In genomic region chr1:93827633-93828436, GRCh38 we compare ENCODE assay signal across 1 cellular context.
TF ChIP-seq lines count a peak whose summit lies in the region.

No MANE protein-coding gene starts in this region.

TF ChIP-seq in HepG2, 621 proteins besides CTCF, POLR2A, EP300 and RAD21 (continued from another document and continues in another):
- TF ChIP-seq, protein P1, sequence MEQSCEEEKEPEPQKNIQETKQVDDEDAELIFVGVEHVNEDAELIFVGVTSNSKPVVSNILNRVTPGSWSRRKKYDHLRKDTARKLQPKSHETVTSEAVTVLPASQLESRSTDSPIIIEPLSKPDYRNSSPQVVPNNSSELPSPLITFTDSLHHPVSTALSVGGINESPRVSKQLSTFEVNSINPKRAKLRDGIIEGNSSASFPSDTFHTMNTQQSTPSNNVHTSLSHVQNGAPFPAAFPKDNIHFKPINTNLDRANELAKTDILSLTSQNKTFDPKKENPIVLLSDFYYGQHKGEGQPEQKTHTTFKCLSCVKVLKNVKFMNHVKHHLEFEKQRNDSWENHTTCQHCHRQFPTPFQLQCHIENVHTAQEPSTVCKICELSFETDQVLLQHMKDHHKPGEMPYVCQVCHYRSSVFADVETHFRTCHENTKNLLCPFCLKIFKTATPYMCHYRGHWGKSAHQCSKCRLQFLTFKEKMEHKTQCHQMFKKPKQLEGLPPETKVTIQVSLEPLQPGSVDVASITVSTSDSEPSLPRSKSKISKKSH (CRISPR knock-in tag; IDR thresholded peaks at IDR 0.05; ENCODE audit: borderline replicate concordance), result no peak
- TF ChIP-seq SIN3B (IDR thresholded peaks at IDR 0.05; ENCODE audit: low read length) (no peak), ZNF704 (CRISPR knock-in tag; IDR thresholded peaks at IDR 0.05; ENCODE audit: borderline replicate concordance) (no peak), RERE (CRISPR knock-in tag; IDR thresholded peaks at IDR 0.05; ENCODE audit: low read depth) (0 out of 2 replicates have a peak, but pooled peaks have one; percentile 47), ZNF431 (CRISPR knock-in tag; IDR thresholded peaks at IDR 0.05; ENCODE audit: borderline replicate concordance, low read depth) (0 out of 2 replicates have a peak, but pooled peaks have one; percentile 68), TRIM24 (CRISPR knock-in tag; IDR thresholded peaks at IDR 0.05) (no peak), ZNF850 (CRISPR knock-in tag; conservative IDR thresholded peaks at IDR 0.05) (no peak), ZZZ3 (CRISPR knock-in tag; IDR thresholded peaks at IDR 0.05; ENCODE audit: borderline replicate concordance) (no peak), ZNF770 (CRISPR knock-in tag; IDR thresholded peaks at IDR 0.05) (peak; percentile 100), ZBTB38 (CRISPR knock-in tag; IDR thresholded peaks at IDR 0.05) (no peak), ZNF841 (CRISPR knock-in tag; IDR thresholded peaks at IDR 0.05; ENCODE audit: borderline replicate concordance) (no peak), EEA1 (CRISPR knock-in tag; IDR thresholded peaks at IDR 0.05; ENCODE audit: borderline replicate concordance) (no peak), DR1 (CRISPR knock-in tag; IDR thresholded peaks at IDR 0.05) (no peak), ZNF329 (CRISPR knock-in tag; IDR thresholded peaks at IDR 0.05; ENCODE audit: low read depth) (no peak), SUZ12 (IDR thresholded peaks at IDR 0.05; ENCODE audit: low read depth, low read length) (no peak), SAFB2 (CRISPR knock-in tag; IDR thresholded peaks at IDR 0.05; ENCODE audit: borderline replicate concordance, low read depth) (no peak), FOXA1 (IDR thresholded peaks at IDR 0.05) (no peak), FOXA1 (CRISPR knock-in tag; IDR thresholded peaks at IDR 0.05) (peak; percentile 43; the same call in 1 of the 2 replicates), ZNF598 (CRISPR knock-in tag; IDR thresholded peaks at IDR 0.05; ENCODE audit: borderline replicate concordance) (no peak), MED8 (CRISPR knock-in tag; IDR thresholded peaks at IDR 0.05; ENCODE audit: insufficient replicate concordance) (no peak), FOXP1 (IDR thresholded peaks at IDR 0.05) (no peak), FOXP1 (CRISPR knock-in tag; IDR thresholded peaks at IDR 0.05) (peak; percentile 23; the same call in 1 of the 2 replicates), ZNF484 (CRISPR knock-in tag; IDR thresholded peaks at IDR 0.05; ENCODE audit: borderline replicate concordance, low read depth) (no peak), POLR2AphosphoS2 (IDR thresholded peaks at IDR 0.05; ENCODE audit: low read depth, low read length) (no peak), ZFP90 (CRISPR knock-in tag; IDR thresholded peaks at IDR 0.05; ENCODE audit: borderline replicate concordance) (peak; percentile 72; the same call in 1 of the 2 replicates), ZNF574 (CRISPR knock-in tag; IDR thresholded peaks at IDR 0.05) (peak; percentile 80), ZNF879 (CRISPR knock-in tag; IDR thresholded peaks at IDR 0.05) (no peak), ZFAT (CRISPR knock-in tag; conservative IDR thresholded peaks at IDR 0.05) (no peak), ZNF749 (CRISPR knock-in tag; IDR thresholded peaks at IDR 0.05; ENCODE audit: borderline replicate concordance) (no peak), ZNF703 (CRISPR knock-in tag; IDR thresholded peaks at IDR 0.05; ENCODE audit: borderline replicate concordance) (no peak; the same call in 1 of the 2 replicates), LRRFIP1 (CRISPR knock-in tag; conservative IDR thresholded peaks at IDR 0.05) (no peak), RFX5 (IDR thresholded peaks at IDR 0.05; ENCODE audit: low read depth, low read length) (no peak)
- TF ChIP-seq, protein P2, sequence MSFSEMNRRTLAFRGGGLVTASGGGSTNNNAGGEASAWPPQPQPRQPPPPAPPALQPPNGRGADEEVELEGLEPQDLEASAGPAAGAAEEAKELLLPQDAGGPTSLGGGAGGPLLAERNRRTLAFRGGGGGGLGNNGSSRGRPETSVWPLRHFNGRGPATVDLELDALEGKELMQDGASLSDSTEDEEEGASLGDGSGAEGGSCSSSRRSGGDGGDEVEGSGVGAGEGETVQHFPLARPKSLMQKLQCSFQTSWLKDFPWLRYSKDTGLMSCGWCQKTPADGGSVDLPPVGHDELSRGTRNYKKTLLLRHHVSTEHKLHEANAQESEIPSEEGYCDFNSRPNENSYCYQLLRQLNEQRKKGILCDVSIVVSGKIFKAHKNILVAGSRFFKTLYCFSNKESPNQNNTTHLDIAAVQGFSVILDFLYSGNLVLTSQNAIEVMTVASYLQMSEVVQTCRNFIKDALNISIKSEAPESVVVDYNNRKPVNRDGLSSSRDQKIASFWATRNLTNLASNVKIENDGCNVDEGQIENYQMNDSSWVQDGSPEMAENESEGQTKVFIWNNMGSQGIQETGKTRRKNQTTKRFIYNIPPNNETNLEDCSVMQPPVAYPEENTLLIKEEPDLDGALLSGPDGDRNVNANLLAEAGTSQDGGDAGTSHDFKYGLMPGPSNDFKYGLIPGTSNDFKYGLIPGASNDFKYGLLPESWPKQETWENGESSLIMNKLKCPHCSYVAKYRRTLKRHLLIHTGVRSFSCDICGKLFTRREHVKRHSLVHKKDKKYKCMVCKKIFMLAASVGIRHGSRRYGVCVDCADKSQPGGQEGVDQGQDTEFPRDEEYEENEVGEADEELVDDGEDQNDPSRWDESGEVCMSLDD (CRISPR knock-in tag; IDR thresholded peaks at IDR 0.05; ENCODE audit: borderline replicate concordance), result no peak
- TF ChIP-seq, protein P3, sequence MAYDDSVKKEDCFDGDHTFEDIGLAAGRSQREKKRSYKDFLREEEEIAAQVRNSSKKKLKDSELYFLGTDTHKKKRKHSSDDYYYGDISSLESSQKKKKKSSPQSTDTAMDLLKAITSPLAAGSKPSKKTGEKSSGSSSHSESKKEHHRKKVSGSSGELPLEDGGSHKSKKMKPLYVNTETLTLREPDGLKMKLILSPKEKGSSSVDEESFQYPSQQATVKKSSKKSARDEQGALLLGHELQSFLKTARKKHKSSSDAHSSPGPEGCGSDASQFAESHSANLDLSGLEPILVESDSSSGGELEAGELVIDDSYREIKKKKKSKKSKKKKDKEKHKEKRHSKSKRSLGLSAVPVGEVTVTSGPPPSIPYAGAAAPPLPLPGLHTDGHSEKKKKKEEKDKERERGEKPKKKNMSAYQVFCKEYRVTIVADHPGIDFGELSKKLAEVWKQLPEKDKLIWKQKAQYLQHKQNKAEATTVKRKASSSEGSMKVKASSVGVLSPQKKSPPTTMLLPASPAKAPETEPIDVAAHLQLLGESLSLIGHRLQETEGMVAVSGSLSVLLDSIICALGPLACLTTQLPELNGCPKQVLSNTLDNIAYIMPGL (CRISPR knock-in tag; IDR thresholded peaks at IDR 0.05; ENCODE audit: borderline replicate concordance in 1 of 2, low read depth in 1 of 2), result peak in 1 of 2 experiments; percentile 54; a peak in 1 of 4 replicates
